22 cellular contexts compared by ENCODE assay signal in the genomic region with DNA sequence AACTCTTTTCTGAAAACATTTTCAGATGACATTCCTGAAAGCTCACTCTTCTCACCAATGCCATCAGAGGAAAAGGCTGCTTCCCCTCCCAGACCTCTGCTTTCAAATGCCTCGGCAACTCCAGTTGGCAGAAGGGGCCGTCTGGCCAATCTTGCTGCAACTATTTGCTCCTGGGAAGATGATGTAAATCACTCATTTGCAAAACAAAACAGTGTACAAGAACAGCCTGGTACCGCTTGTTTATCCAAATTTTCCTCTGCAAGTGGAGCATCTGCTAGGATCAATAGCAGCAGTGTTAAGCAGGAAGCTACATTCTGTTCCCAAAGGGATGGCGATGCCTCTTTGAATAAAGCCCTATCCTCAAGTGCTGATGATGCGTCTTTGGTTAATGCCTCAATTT. TPM values are rescaled to one million over a fixed set of nuclear protein-coding genes. Genes with fewer than 3 reads are reported as not detected.
DNase-seq lines count a peak whose midpoint lies in the region; ATAC-seq and TF ChIP-seq lines count a peak whose summit lies in the region.
"Had no signal": no experiment of that assay in that cellular context is flagged by ENCODE, and none has a peak within 500 bp of the region (broad histone marks: within the 10 kb centered on the region; RNA-seq: fewer than 3 reads in every experiment).

No MANE protein-coding gene starts in this region.

- no peak overlapping the region for H3K4ac ChIP-seq in neuronal stem cell (ENCODE audit: low read length)

- no peak overlapping the region for H4K91ac ChIP-seq in neuronal stem cell (ENCODE audit: low read depth, low read length, poor library complexity)

- H2AK5ac ChIP-seq in neuronal stem cell (ENCODE audit: low read depth, low read length): no peak overlapping the region

- no peak overlapping the region for H3K9ac ChIP-seq in neuronal stem cell (ENCODE audit: low read depth, low read length, poor library complexity)

- H3K4me3 Mint-ChIP-seq in HFFc6 (peak overlapping the region; percentile 55), glutamatergic neuron (ENCODE audit: unreplicated experiment) (peak overlapping the region; percentile 81)
- H3K4me3 Mint-ChIP-seq in stimulated activated naive CD8-positive, alpha-beta T cell treated with anti-CD3 and anti-CD28 coated beads, Interleukin-15, amount 100 ng/mL, for 72 hours: no peak overlapping the region
- H3K4me3 Mint-ChIP-seq: activated CD4-positive, alpha-beta memory T cell treated with anti-CD3 and anti-CD28 coated beads for 36 hours; activated naive CD8-positive, alpha-beta T cell treated with anti-CD3 and anti-CD28 coated beads for 36 hours had no signal

- no peaks in the 10 kb centered on the region for H3K27me3 Mint-ChIP-seq in HFFc6 (ENCODE audit: insufficient read depth)
- H3K27me3 Mint-ChIP-seq in glutamatergic neuron (ENCODE audit: unreplicated experiment): peaks cover 6% of the 10 kb centered on the region
- H3K27me3 Mint-ChIP-seq in stimulated activated naive CD8-positive, alpha-beta T cell treated with anti-CD3 and anti-CD28 coated beads, Interleukin-15, amount 100 ng/mL, for 72 hours: no peaks in the 10 kb centered on the region
- H3K27me3 Mint-ChIP-seq: activated CD4-positive, alpha-beta memory T cell treated with anti-CD3 and anti-CD28 coated beads for 36 hours; activated naive CD8-positive, alpha-beta T cell treated with anti-CD3 and anti-CD28 coated beads for 36 hours had no signal

- no peak overlapping the region for H3K4me2 ChIP-seq in neuronal stem cell (ENCODE audit: insufficient read depth, low read length, poor library complexity, severe bottlenecking)

- ATAC-seq in stimulated activated naive CD8-positive, alpha-beta T cell treated with anti-CD3 and anti-CD28 coated beads, Interleukin-15, amount 100 ng/mL, for 72 hours: no peak
- ATAC-seq in GM21360 (IDR thresholded peaks at IDR 0.05; ENCODE audit: unreplicated experiment): no peak
- ATAC-seq: heart right ventricle, HepG2, left cardiac atrium, pancreas had no signal

- H3K4me3 ChIP-seq in astrocyte of the cerebellum (ENCODE audit: low read depth, low read length): peak overlapping the region; percentile 23
- H3K4me3 ChIP-seq in neuronal stem cell (ENCODE audit: low read length in 2 of 2): no peak overlapping the region
- H3K4me3 ChIP-seq: heart right ventricle, pancreas, tibial nerve had no signal

- H3K27ac Mint-ChIP-seq in HFFc6: peak overlapping the region; percentile 62
- peak overlapping the region; percentile 92 for H3K27ac Mint-ChIP-seq in glutamatergic neuron (ENCODE audit: unreplicated experiment)
- no peak overlapping the region for H3K27ac Mint-ChIP-seq in stimulated activated naive CD8-positive, alpha-beta T cell treated with anti-CD3 and anti-CD28 coated beads, Interleukin-15, amount 100 ng/mL, for 72 hours
- H3K27ac Mint-ChIP-seq: activated CD4-positive, alpha-beta memory T cell treated with anti-CD3 and anti-CD28 coated beads for 36 hours; activated naive CD8-positive, alpha-beta T cell treated with anti-CD3 and anti-CD28 coated beads for 36 hours had no signal

- H3K9me3 ChIP-seq in neuronal stem cell (replicated peaks in 1 of 2; ENCODE audit: control insufficient read depth in 2 of 2, insufficient read depth in 1 of 2, low read depth in 1 of 2, low read length in 2 of 2): no peaks in the 10 kb centered on the region
- H3K9me3 ChIP-seq: heart right ventricle, pancreas, tibial nerve had no signal

- in situ Hi-C loops in astrocyte of the cerebellum (cut with HindIII; ENCODE audit: low sequenced_read_pairs): no loop called here

- no peak overlapping the region for H4K8ac ChIP-seq in neuronal stem cell (ENCODE audit: low read depth, low read length)

- H3K36me3 Mint-ChIP-seq in HFFc6 (ENCODE audit: low read depth) (peaks cover 31% of the 10 kb centered on the region), glutamatergic neuron (ENCODE audit: unreplicated experiment) (no peaks in the 10 kb centered on the region)

- H3K79me1 ChIP-seq in neuronal stem cell (ENCODE audit: low read depth, low read length): no peaks in the 10 kb centered on the region

- H2BK120ac ChIP-seq in neuronal stem cell (ENCODE audit: low read depth, low read length): no peak overlapping the region

- H3K27ac ChIP-seq in neuronal stem cell (replicated peaks; ENCODE audit: low read length): no peak overlapping the region
- H3K27ac ChIP-seq: epithelial cell of prostate, heart right ventricle, pancreas, tibial nerve had no signal

- H3K9me3 Mint-ChIP-seq in HFFc6 (no peaks in the 10 kb centered on the region), glutamatergic neuron (ENCODE audit: unreplicated experiment) (peaks cover 7% of the 10 kb centered on the region)
- H3K9me3 Mint-ChIP-seq in stimulated activated naive CD8-positive, alpha-beta T cell treated with anti-CD3 and anti-CD28 coated beads, Interleukin-15, amount 100 ng/mL, for 72 hours: no peaks in the 10 kb centered on the region
- H3K9me3 Mint-ChIP-seq: activated CD4-positive, alpha-beta memory T cell treated with anti-CD3 and anti-CD28 coated beads for 36 hours; activated naive CD8-positive, alpha-beta T cell treated with anti-CD3 and anti-CD28 coated beads for 36 hours had no signal

- H3K4me1 ChIP-seq in neuronal stem cell (ENCODE audit: control insufficient read depth in 2 of 2, insufficient read depth in 1 of 2, low read depth in 1 of 2, low read length in 2 of 2): no peaks in the 10 kb centered on the region
- H3K4me1 ChIP-seq: pancreas, tibial nerve had no signal

- no peak overlapping the region for H3K14ac ChIP-seq in neuronal stem cell (ENCODE audit: low read length)

- WGBS in neuronal stem cell (ENCODE audit: extremely low coverage in 2 of 2, insufficient read length in 2 of 2, insufficient replicate concordance in 1 of 2), 2 donors: no CpG with 5 or more reads among the region's 5 CpGs

- H2BK12ac ChIP-seq in neuronal stem cell (ENCODE audit: low read length): no peak overlapping the region

- no peak overlapping the region for H2BK15ac ChIP-seq in neuronal stem cell (ENCODE audit: low read length)

- no peak overlapping the region for H2BK5ac ChIP-seq in neuronal stem cell (ENCODE audit: low read length)

- H3K36me3 ChIP-seq in neuronal stem cell (replicated peaks in 1 of 2; ENCODE audit: control insufficient read depth in 2 of 2, insufficient read depth in 2 of 2, low read length in 2 of 2): peaks cover 27 to 92% of the 10 kb centered on the region in 2 donors
- H3K36me3 ChIP-seq: pancreas, tibial nerve had no signal

- H3K23ac ChIP-seq in neuronal stem cell (ENCODE audit: low read depth, low read length, poor library complexity): no peak overlapping the region

- H2AFZ ChIP-seq in neuronal stem cell (ENCODE audit: low read length): no peak overlapping the region

- H3K4me1 Mint-ChIP-seq in HFFc6 (ENCODE audit: low read depth) (peaks cover 58% of the 10 kb centered on the region), glutamatergic neuron (ENCODE audit: low read depth, unreplicated experiment) (peaks cover 25% of the 10 kb centered on the region)
- no peaks in the 10 kb centered on the region for H3K4me1 Mint-ChIP-seq in stimulated activated naive CD8-positive, alpha-beta T cell treated with anti-CD3 and anti-CD28 coated beads, Interleukin-15, amount 100 ng/mL, for 72 hours
- H3K4me1 Mint-ChIP-seq: activated naive CD8-positive, alpha-beta T cell treated with anti-CD3 and anti-CD28 coated beads for 36 hours had no signal

- DNase-seq in HFFc6: no peak
- no peak for DNase-seq in astrocyte of the cerebellum (ENCODE audit: low read depth)
- peak; percentile 87 for DNase-seq in glutamatergic neuron
- peak; percentile 99 for DNase-seq in pons (ENCODE audit: low spot score)
- no peak for DNase-seq in neuronal stem cell (ENCODE audit: low spot score)
- no peak for DNase-seq in stimulated activated CD4-positive, alpha-beta T cell treated with anti-CD3 and anti-CD28 coated beads, Interleukin-2, amount 100 ng/mL, for 24 hours
- DNase-seq in stimulated activated naive CD8-positive, alpha-beta T cell treated with anti-CD3 and anti-CD28 coated beads, Interleukin-15, amount 100 ng/mL, for 72 hours: no peak
- DNase-seq: activated CD4-positive, alpha-beta memory T cell treated with anti-CD3 and anti-CD28 coated beads for 36 hours; activated naive CD8-positive, alpha-beta T cell treated with anti-CD3 and anti-CD28 coated beads for 36 hours; activated T-cell treated with anti-CD3 and anti-CD28 coated beads, Interleukin-2, amount 50 U/mL, for 48 hours; AML-193; Calu3; heart right ventricle; left cardiac atrium; NCI-H2081; NCI-H774; pancreas; small intestine had no signal

- no peak overlapping the region for H3K18ac ChIP-seq in neuronal stem cell (ENCODE audit: low read length)

- no peaks in the 10 kb centered on the region for H3K27me3 ChIP-seq in neuronal stem cell (ENCODE audit: control insufficient read depth in 3 of 3, insufficient read depth in 3 of 3, low read depth in 1 of 3, low read length in 3 of 3)
- H3K27me3 ChIP-seq: heart right ventricle, pancreas, tibial nerve had no signal

- no peak for TF ChIP-seq CTCF in HFFc6 (IDR thresholded peaks at IDR 0.05)
- TF ChIP-seq CTCF in astrocyte of the cerebellum (IDR thresholded peaks at IDR 0.05; ENCODE audit: low read depth, low read length, missing control alignments): no peak
- TF ChIP-seq CTCF in glutamatergic neuron (IDR thresholded peaks at IDR 0.05; ENCODE audit: partially characterized antibody, unreplicated experiment): no peak

RNA-seq across cellular contexts. Expression of gene ANLN, which starts 16.5 kb away (rescaled TPM):
- total RNA-seq in HFFc6 (2021; fragmentation: NEBNext Ultra II Directional; extraction: Animal tissue kit (Norgen Biotek cat#: 25700)): 100 to 1,000 TPM; 109 to 291 (median 233) TPM
- 18.4 TPM for total RNA-seq in glutamatergic neuron (ENCODE audit: unreplicated experiment)
- polyA plus RNA-seq in neuronal stem cell (2013, experiment 1 of 2): 70.1 TPM
- polyA plus RNA-seq in neuronal stem cell (2013, experiment 2 of 2): 70.1 TPM

Comparison
In these comparisons a context has a peak if more than half of its experiments do, and no peak if none do; other contexts are left out.
1. DNase-seq: peak in glutamatergic neuron (single experiment) and pons (single experiment); none in HFFc6 (single experiment), astrocyte of the cerebellum (single experiment), neuronal stem cell (single experiment), stimulated activated CD4-positive, alpha-beta T cell treated with anti-CD3 and anti-CD28 coated beads, Interleukin-2, amount 100 ng/mL, for 24 hours (0 of 2) and stimulated activated naive CD8-positive, alpha-beta T cell treated with anti-CD3 and anti-CD28 coated beads, Interleukin-15, amount 100 ng/mL, for 72 hours (0 of 2).
2. H3K27ac Mint-ChIP-seq: peak in HFFc6 (single experiment) and glutamatergic neuron (single experiment); none in stimulated activated naive CD8-positive, alpha-beta T cell treated with anti-CD3 and anti-CD28 coated beads, Interleukin-15, amount 100 ng/mL, for 72 hours (0 of 2).
3. H3K4me3 Mint-ChIP-seq: peak in HFFc6 (single experiment) and glutamatergic neuron (single experiment); none in stimulated activated naive CD8-positive, alpha-beta T cell treated with anti-CD3 and anti-CD28 coated beads, Interleukin-15, amount 100 ng/mL, for 72 hours (0 of 2).